ENCODE assay signal across 14 cellular contexts in genomic region chr9:87909310-87910041, GRCh38. TPM values are rescaled to one million over a fixed set of nuclear protein-coding genes. Genes with fewer than 3 reads are reported as not detected.
A peak's percentile ranks its signal among the peaks of the same experiment; 100 is the strongest.
DNase-seq lines count a peak whose midpoint lies in the region; ATAC-seq and TF ChIP-seq lines count a peak whose summit lies in the region.
"Had no signal": no experiment of that assay in that cellular context is flagged by ENCODE, and none has a peak within 500 bp of the region (broad histone marks: within the 10 kb centered on the region; RNA-seq: fewer than 3 reads in every experiment).

No MANE protein-coding gene starts in this region.

- TF ChIP-seq CTCF in Calu3 (IDR thresholded peaks at IDR 0.05; ENCODE audit: unreplicated experiment) (no peak), LNCaP clone FGC (IDR thresholded peaks at IDR 0.05; ENCODE audit: control insufficient read depth, extremely low read depth, insufficient read depth) (peak; percentile 71), gastrocnemius medialis (IDR thresholded peaks at IDR 0.05 in 4 of 5, conservative IDR thresholded peaks at IDR 0.05 in 1 of 5) (no peak)

- H2AK5ac ChIP-seq in mesendoderm (ENCODE audit: low read length) = no peak overlapping the region

- no peak overlapping the region for H3K4me2 ChIP-seq in mesendoderm (ENCODE audit: low read length)

- no peak overlapping the region for H2BK5ac ChIP-seq in mesendoderm (ENCODE audit: low read length)

- no peak overlapping the region for H4K8ac ChIP-seq in mesendoderm (ENCODE audit: low read depth, low read length)

- H2BK120ac ChIP-seq in mesendoderm (ENCODE audit: low read depth, low read length) = no peak overlapping the region

- TF ChIP-seq POLR2A in gastrocnemius medialis (IDR thresholded peaks at IDR 0.05) = no peak

- no peak overlapping the region for H3K4ac ChIP-seq in mesendoderm (ENCODE audit: low read depth, low read length)

- peaks cover 14% of the 10 kb centered on the region for H3K4me1 Mint-ChIP-seq in Calu3 (ENCODE audit: low read depth, unreplicated experiment)
- H3K4me1 Mint-ChIP-seq in T-helper 17 cell = no peaks in the 10 kb centered on the region

- no peak overlapping the region for H3K56ac ChIP-seq in mesendoderm (ENCODE audit: low read length)

- no peak for ATAC-seq in T-helper 17 cell
- ATAC-seq in gastrocnemius medialis = no peak
- ATAC-seq in HG03432 (IDR thresholded peaks at IDR 0.05; ENCODE audit: unreplicated experiment) = no peak
- ATAC-seq in HG02973 (IDR thresholded peaks at IDR 0.05; ENCODE audit: unreplicated experiment) = no peak

- CTCF ChIA-PET in Calu3 (lab: Charles Lee) = no interaction called here

- H3K79me1 ChIP-seq in mesendoderm (ENCODE audit: low read length) = no peaks in the 10 kb centered on the region

- intact Hi-C loops in Calu3 (cut with micrococcal nuclease; ENCODE audit: unreplicated experiment) = no loop called here
- intact Hi-C loops in gastrocnemius medialis (cut with DNase I; ENCODE audit: low total_unique reads) = no loop called here

- H3K18ac ChIP-seq in mesendoderm (ENCODE audit: low read length) = no peak overlapping the region

- H3K27me3 Mint-ChIP-seq in Calu3 (ENCODE audit: unreplicated experiment) (no peaks in the 10 kb centered on the region), T-helper 17 cell (peaks cover 4% of the 10 kb centered on the region)

- in situ Hi-C loops in gastrocnemius medialis (cut with MboI; ENCODE audit: low sequenced_read_pairs in 4 of 4) = no loop called here

- BruUV-seq in Calu3 (replicated peaks; lab: Mats Ljungman, UMichigan) = no TSS peak

- DNase-seq in Calu3 = peak; percentile 81
- peak; percentile 86 for DNase-seq in LNCaP clone FGC (ENCODE audit: low read depth)
- no peak for DNase-seq in T-helper 17 cell
- DNase-seq in mesendoderm = peak; percentile 27
- DNase-seq in gastrocnemius medialis = no peak
- no peak for DNase-seq in GM19240 (ENCODE audit: insufficient read length, low spot score)
- DNase-seq: GOT3; NK-92 treated with Interleukin-12 subunit alpha and Interleukin-12 subunit beta, amount 100 ng/mL, for 24 hours; stimulated activated CD4-positive, alpha-beta T cell treated with anti-CD3 and anti-CD28 coated beads, Interleukin-2, amount 100 ng/mL, for 48 hours; testis had no signal

- no peak overlapping the region for H4K5ac ChIP-seq in mesendoderm (ENCODE audit: low read length)

- H3K9me3 Mint-ChIP-seq in Calu3 (ENCODE audit: low read depth, unreplicated experiment) = peaks cover 3% of the 10 kb centered on the region

- H3K9ac ChIP-seq in mesendoderm (ENCODE audit: low read length) = no peak overlapping the region

- no peaks in the 10 kb centered on the region for H3K27me3 ChIP-seq in mesendoderm (ENCODE audit: insufficient read depth, low read length, poor library complexity)
- no peaks in the 10 kb centered on the region for H3K27me3 ChIP-seq in gastrocnemius medialis
- H3K27me3 ChIP-seq: testis had no signal

- peaks cover 6% of the 10 kb centered on the region for H3K36me3 Mint-ChIP-seq in Calu3 (ENCODE audit: insufficient read depth, unreplicated experiment)
- no peaks in the 10 kb centered on the region for H3K36me3 Mint-ChIP-seq in T-helper 17 cell (ENCODE audit: low read depth)

- H3K4me3 Mint-ChIP-seq in Calu3 (ENCODE audit: low read depth, unreplicated experiment) (peak overlapping the region; percentile 57), T-helper 17 cell (no peak overlapping the region)

- H3K27ac ChIP-seq in mesendoderm (ENCODE audit: low read depth, low read length) (no peak overlapping the region), gastrocnemius medialis (no peak overlapping the region)
- H3K27ac ChIP-seq: testis had no signal

- no peak overlapping the region for H3K23ac ChIP-seq in mesendoderm (ENCODE audit: low read length)

- no peak overlapping the region for H3K4me3 ChIP-seq in LNCaP clone FGC (ENCODE audit: low read depth, low read length)
- no peak overlapping the region for H3K4me3 ChIP-seq in mesendoderm (ENCODE audit: low read length)
- H3K4me3 ChIP-seq in gastrocnemius medialis = no peak overlapping the region
- H3K4me3 ChIP-seq: testis had no signal

- WGBS in mesendoderm (ENCODE audit: extremely low coverage, insufficient coverage, low lambda C conversion rate) = no CpG with 5 or more reads among the region's 20 CpGs

- H3K79me2 ChIP-seq in mesendoderm (ENCODE audit: control insufficient read depth, insufficient read depth, low read length) = no peaks in the 10 kb centered on the region

- no peaks in the 10 kb centered on the region for H3K36me3 ChIP-seq in mesendoderm (ENCODE audit: control insufficient read depth, insufficient read depth, low read length)
- H3K36me3 ChIP-seq in gastrocnemius medialis = no peaks in the 10 kb centered on the region

- H2BK15ac ChIP-seq in mesendoderm (replicated peaks; ENCODE audit: low read depth) = no peak overlapping the region

- H3K27ac Mint-ChIP-seq in Calu3 (ENCODE audit: unreplicated experiment) = peak overlapping the region; percentile 55
- peak overlapping the region; percentile 30 for H3K27ac Mint-ChIP-seq in T-helper 17 cell

- H3K9me3 ChIP-seq in T-helper 17 cell (ENCODE audit: control insufficient read depth, low read length, poor library complexity, severe bottlenecking) = no peaks in the 10 kb centered on the region
- H3K9me3 ChIP-seq in gastrocnemius medialis = no peaks in the 10 kb centered on the region
- H3K9me3 ChIP-seq: testis had no signal

- H3K4me1 ChIP-seq in mesendoderm (ENCODE audit: control insufficient read depth, low read depth, low read length) = no peaks in the 10 kb centered on the region
- H3K4me1 ChIP-seq in gastrocnemius medialis = no peaks in the 10 kb centered on the region
- H3K4me1 ChIP-seq: testis had no signal

RNA-seq across cellular contexts. Expression of gene SPATA31C1, which starts 8.3 kb away (rescaled TPM):
- total RNA-seq in Calu3 (2022) (not detected in 2 replicates), T-helper 17 cell (not detected), gastrocnemius medialis (not detected)
- 0.03 TPM for polyA plus RNA-seq in mesendoderm (2013, experiment 1 of 2)
- 0.01 TPM for polyA plus RNA-seq in mesendoderm (2013, experiment 2 of 2)
- total RNA-seq: osteoblast had no signal
- polyA plus RNA-seq: esophagus had no signal

RNA-seq across cellular contexts. Expression of gene SPATA31E1, which starts 26.8 kb away (rescaled TPM):
- not detected in 2 replicates for total RNA-seq in Calu3 (2022)
- not detected for total RNA-seq in T-helper 17 cell
- 0.03 TPM for polyA plus RNA-seq in mesendoderm (2013, experiment 1 of 2)
- 0.01 TPM for polyA plus RNA-seq in mesendoderm (2013, experiment 2 of 2)
- not detected for total RNA-seq in gastrocnemius medialis
- polyA plus RNA-seq: esophagus had no signal

Comparison
In these comparisons a context has a peak if more than half of its experiments do, and no peak if none do; other contexts are left out.
1. DNase-seq: peak in Calu3 (single experiment), LNCaP clone FGC (single experiment) and mesendoderm (single experiment); none in T-helper 17 cell (0 of 3), gastrocnemius medialis (0 of 2) and GM19240 (single experiment).